In genomic region chr14:29806124-29806517, GRCh38 we compare ENCODE assay signal across 21 cellular contexts.
A peak's percentile ranks its signal among the peaks of the same experiment; 100 is the strongest.
DNase-seq lines count a peak whose midpoint lies in the region; ATAC-seq, FAIRE-seq and TF ChIP-seq lines count a peak whose summit lies in the region.
"Had no signal": no experiment of that assay in that cellular context is flagged by ENCODE, and none has a peak within 500 bp of the region (broad histone marks: within the 10 kb centered on the region; RNA-seq: fewer than 3 reads in every experiment).

No MANE protein-coding gene starts in this region.

- H3K4me1 ChIP-seq in ACC112 (ENCODE audit: control insufficient read depth, insufficient read depth, low read length, unreplicated experiment), result peaks cover 14% of the 10 kb centered on the region
- H3K4me1 ChIP-seq in HUES6 (ENCODE audit: control insufficient read depth, insufficient read depth, low read length), result peaks cover 28% of the 10 kb centered on the region; the same call in 1 of the 2 replicates
- H3K4me1 ChIP-seq in K562 (replicated peaks in 1 of 2; ENCODE audit: control insufficient read depth in 2 of 2, insufficient read depth in 2 of 2, low read length in 2 of 2), result peaks cover 0 to 8% of the 10 kb centered on the region in 2 experiments; a peak in 2 of 5 replicates
- peaks cover 5% of the 10 kb centered on the region for H3K4me1 ChIP-seq in hepatocyte (ENCODE audit: insufficient read depth)
- H3K4me1 ChIP-seq: BLaER1 had no signal

- ATAC-seq in K562 (no peak), HG02571 (IDR thresholded peaks at IDR 0.05; ENCODE audit: unreplicated experiment) (no peak), GM19467 (IDR thresholded peaks at IDR 0.05; ENCODE audit: unreplicated experiment) (no peak), HG03196 (IDR thresholded peaks at IDR 0.05; ENCODE audit: unreplicated experiment) (no peak)
- no peak for ATAC-seq in CD4-positive, alpha-beta T cell (ENCODE audit: poor library complexity)
- ATAC-seq: stimulated activated effector memory CD8-positive, alpha-beta T cell treated with anti-CD3 and anti-CD28 coated beads, Interleukin-12 subunit alpha, Interleukin-12 subunit beta, amount 100 ng/mL, for 72 hours had no signal

- no peak overlapping the region for H3K4me3 Mint-ChIP-seq in CD4-positive, alpha-beta T cell
- H3K4me3 Mint-ChIP-seq: activated naive CD8-positive, alpha-beta T cell treated with anti-CD3 and anti-CD28 coated beads for 36 hours; stimulated activated effector memory CD8-positive, alpha-beta T cell treated with anti-CD3 and anti-CD28 coated beads, Interleukin-12 subunit alpha, Interleukin-12 subunit beta, amount 100 ng/mL, for 72 hours; T-helper 2 cell treated with Interferon-gamma antibody and Interleukin-4, amounts not matched to agents 5 μg/mL and 100 μg/mL, for 36 hours had no signal

- H3K9me3 ChIP-seq in HUES6 (ENCODE audit: control insufficient read depth, insufficient read depth, low read depth, low read length) (no peaks in the 10 kb centered on the region), K562 (replicated peaks; ENCODE audit: control insufficient read depth, insufficient read depth, low read depth, low read length) (no peaks in the 10 kb centered on the region), hepatocyte (ENCODE audit: low read depth) (no peaks in the 10 kb centered on the region)
- no peaks in the 10 kb centered on the region for H3K9me3 ChIP-seq in CD4-positive, alpha-beta T cell (ENCODE audit: control insufficient read depth, low read length)
- H3K9me3 ChIP-seq: BLaER1, body of pancreas, sigmoid colon, upper lobe of left lung had no signal

- H3K27me3 Mint-ChIP-seq in CD4-positive, alpha-beta T cell, result no peaks in the 10 kb centered on the region
- H3K27me3 Mint-ChIP-seq: activated naive CD8-positive, alpha-beta T cell treated with anti-CD3 and anti-CD28 coated beads for 36 hours had no signal

- CTCF ChIA-PET in K562 (lab: Yijun Ruan, JAX; ENCODE audit: low intra/inter-chr PET ratio), result no interaction called here
- CTCF ChIA-PET in CD4-positive, alpha-beta T cell (lab: Charles Lee), result no interaction called here

- H3K4me1 Mint-ChIP-seq in CD4-positive, alpha-beta T cell (ENCODE audit: low read depth), result no peaks in the 10 kb centered on the region
- H3K4me1 Mint-ChIP-seq: activated naive CD8-positive, alpha-beta T cell treated with anti-CD3 and anti-CD28 coated beads for 36 hours; stimulated activated effector memory CD8-positive, alpha-beta T cell treated with anti-CD3 and anti-CD28 coated beads, Interleukin-12 subunit alpha, Interleukin-12 subunit beta, amount 100 ng/mL, for 72 hours had no signal

- H3K36me3 ChIP-seq in ACC112 (ENCODE audit: insufficient read depth, low read length) (no peaks in the 10 kb centered on the region), HUES6 (ENCODE audit: control insufficient read depth, insufficient read depth, low read length) (no peaks in the 10 kb centered on the region), K562 (ENCODE audit: control insufficient read depth, insufficient read depth, low read length) (no peaks in the 10 kb centered on the region), hepatocyte (replicated peaks; ENCODE audit: insufficient read depth, low read depth) (no peaks in the 10 kb centered on the region)
- H3K36me3 ChIP-seq: BLaER1, sigmoid colon, upper lobe of left lung had no signal

- in situ Hi-C loops in K562 (cut with MboI), result no loop called here

- no peak for TF ChIP-seq RAD21 in K562 (CRISPR knock-in tag; conservative IDR thresholded peaks at IDR 0.05 in 1 of 2, IDR thresholded peaks at IDR 0.05 in 1 of 2)

- H3K4me3 ChIP-seq in ACC112 (ENCODE audit: low read depth, low read length) (peak overlapping the region; percentile 45; the same call in 1 of the 2 replicates), HUES6 (ENCODE audit: low read depth, low read length) (no peak overlapping the region), K562 (no peak overlapping the region), hepatocyte (no peak overlapping the region)
- H3K4me3 ChIP-seq: BLaER1, body of pancreas, sigmoid colon, upper lobe of left lung had no signal

- peaks cover 4% of the 10 kb centered on the region for H3K79me2 ChIP-seq in ACC112 (ENCODE audit: control insufficient read depth, insufficient read depth, low read length, unreplicated experiment)
- no peaks in the 10 kb centered on the region for H3K79me2 ChIP-seq in K562 (ENCODE audit: control insufficient read depth, insufficient read depth, low read length)
- H3K79me2 ChIP-seq in hepatocyte, result peaks cover 3% of the 10 kb centered on the region

- intact Hi-C loops in K562 (cut with micrococcal nuclease), result no loop called here
- intact Hi-C loops in CD4-positive, alpha-beta T cell (cut with DNase I, micrococcal nuclease), result no loop called here

- H3K4me2 ChIP-seq in K562 (ENCODE audit: insufficient read depth, low read length) (peak overlapping the region; percentile 57), hepatocyte (no peak overlapping the region)
- H3K4me2 ChIP-seq: BLaER1 had no signal

- no peaks in the 10 kb centered on the region for H3K27me3 ChIP-seq in ACC112 (ENCODE audit: insufficient read depth, low read length)
- no peaks in the 10 kb centered on the region for H3K27me3 ChIP-seq in HUES6 (ENCODE audit: control insufficient read depth, insufficient read depth, low read length)
- no peaks in the 10 kb centered on the region for H3K27me3 ChIP-seq in K562 (ENCODE audit: control insufficient read depth in 2 of 2, insufficient read depth in 2 of 2, low read length in 2 of 2)
- no peaks in the 10 kb centered on the region for H3K27me3 ChIP-seq in hepatocyte
- H3K27me3 ChIP-seq in CD4-positive, alpha-beta T cell (ENCODE audit: control insufficient read depth, insufficient read depth, low read length), result no peaks in the 10 kb centered on the region
- H3K27me3 ChIP-seq: BLaER1, body of pancreas, sigmoid colon, upper lobe of left lung had no signal

- no peak overlapping the region for H3K27ac Mint-ChIP-seq in CD4-positive, alpha-beta T cell
- H3K27ac Mint-ChIP-seq: activated naive CD8-positive, alpha-beta T cell treated with anti-CD3 and anti-CD28 coated beads for 36 hours; stimulated activated effector memory CD8-positive, alpha-beta T cell treated with anti-CD3 and anti-CD28 coated beads, Interleukin-12 subunit alpha, Interleukin-12 subunit beta, amount 100 ng/mL, for 72 hours; T-helper 2 cell treated with Interferon-gamma antibody and Interleukin-4, amounts not matched to agents 5 μg/mL and 100 μg/mL, for 36 hours had no signal

- H3K27ac ChIP-seq in ACC112 (ENCODE audit: low read depth, low read length) (peak overlapping the region; percentile 73), HUES6 (ENCODE audit: low read depth, low read length) (peak overlapping the region; percentile 72), K562 (ENCODE audit: extremely low read depth, low read depth, low read length) (peak overlapping the region; percentile 71; the same call in 2 of the 3 replicates), hepatocyte (peak overlapping the region; percentile 14)
- H3K27ac ChIP-seq in CD4-positive, alpha-beta T cell (ENCODE audit: low read depth, low read length), result no peak overlapping the region
- H3K27ac ChIP-seq: BLaER1, upper lobe of left lung had no signal

- H2AFZ ChIP-seq in ACC112 (ENCODE audit: low read length, unreplicated experiment) (peak overlapping the region; percentile 54), K562 (ENCODE audit: low read depth, low read length) (0 out of 2 replicates have a peak overlapping the region, but pooled peaks have one; percentile 40), hepatocyte (no peak overlapping the region)

- DNase-seq in K562 (ENCODE audit: extremely low read depth in 1 of 4, low spot score in 3 of 4), result no peak
- no peak for DNase-seq in hepatocyte (ENCODE audit: low spot score)
- no peak for DNase-seq in CD4-positive, alpha-beta T cell
- DNase-seq: activated CD4-positive, alpha-beta T cell treated with anti-CD3 and anti-CD28 coated beads for 4 hours; activated CD8-positive, alpha-beta memory T cell treated with anti-CD3 and anti-CD28 coated beads for 24 hours; activated effector memory CD4-positive, alpha-beta T cell treated with Interleukin-2 at 50 U/mL for 16 hours; activated naive CD8-positive, alpha-beta T cell treated with anti-CD3 and anti-CD28 coated beads for 36 hours; stimulated activated CD4-positive, alpha-beta T cell treated with anti-CD3 and anti-CD28 coated beads, Interleukin-4, amount 100 ng/mL, for 24 hours had no signal

- H4K20me1 ChIP-seq in K562 (replicated peaks; ENCODE audit: control insufficient read depth, insufficient read depth, low read length) (no peaks in the 10 kb centered on the region), hepatocyte (ENCODE audit: insufficient read depth, poor library complexity, severe bottlenecking) (no peaks in the 10 kb centered on the region)
- H4K20me1 ChIP-seq: BLaER1 had no signal

- BruUV-seq in K562 (replicated peaks; lab: Mats Ljungman, UMichigan), result no TSS peak

- no peak for TF ChIP-seq CTCF in K562 (IDR thresholded peaks at IDR 0.05 in 2 of 3, conservative IDR thresholded peaks at IDR 0.05 in 1 of 3; ENCODE audit: insufficient read depth in 2 of 3, low read depth in 1 of 3, low read length in 3 of 3)
- TF ChIP-seq CTCF in hepatocyte (IDR thresholded peaks at IDR 0.05; ENCODE audit: poor library complexity), result no peak
- TF ChIP-seq CTCF in CD4-positive, alpha-beta T cell (IDR thresholded peaks at IDR 0.05), result no peak

- no peaks in the 10 kb centered on the region for H3K9me2 ChIP-seq in hepatocyte (replicated peaks; ENCODE audit: insufficient read depth)

- H3K9me1 ChIP-seq in K562 (ENCODE audit: control insufficient read depth, insufficient read depth, low read length), result no peaks in the 10 kb centered on the region

- H3K9ac ChIP-seq in HUES6 (ENCODE audit: low read length) (no peak overlapping the region), K562 (ENCODE audit: insufficient read depth in 1 of 2, low read depth in 2 of 2, low read length in 2 of 2) (peak overlapping the region in 1 of 2 experiments; percentile 25; a peak in 1 of 4 replicates)
- H3K9ac ChIP-seq: BLaER1 had no signal

- no peak for TF ChIP-seq EP300 in K562 (IDR thresholded peaks at IDR 0.05; ENCODE audit: low read length)

- no peaks in the 10 kb centered on the region for H3K36me3 Mint-ChIP-seq in CD4-positive, alpha-beta T cell (ENCODE audit: low read depth)
- H3K36me3 Mint-ChIP-seq: activated naive CD8-positive, alpha-beta T cell treated with anti-CD3 and anti-CD28 coated beads for 36 hours; stimulated activated effector memory CD8-positive, alpha-beta T cell treated with anti-CD3 and anti-CD28 coated beads, Interleukin-12 subunit alpha, Interleukin-12 subunit beta, amount 100 ng/mL, for 72 hours had no signal

- POLR2A ChIA-PET in K562 (lab: Yijun Ruan, JAX), result no interaction called here
- POLR2A ChIA-PET in CD4-positive, alpha-beta T cell (lab: Charles Lee), result no interaction called here

- 0% methylated on average over 1 of the region's 1 CpG for WGBS in K562 (ENCODE audit: insufficient coverage, low coverage, missing lambda C conversion rate)
- 78% methylated on average over 1 of the region's 1 CpG for WGBS in hepatocyte (ENCODE audit: low lambda C conversion rate, missing lambda C conversion rate)

- no peaks in the 10 kb centered on the region for H3K9me3 Mint-ChIP-seq in CD4-positive, alpha-beta T cell

- TF ChIP-seq POLR2A in K562 (conservative IDR thresholded peaks at IDR 0.05), result no peak

- no peak for FAIRE-seq in K562 (lab: Jason Lieb, UNC)
- FAIRE-seq: D721Med, GM12891 had no signal
